In genomic region chr3:145628211-145628610, GRCh38 we compare ENCODE assay signal across 22 cellular contexts.
"Had no signal": no experiment of that assay in that cellular context is flagged by ENCODE, and none has a peak within 500 bp of the region (broad histone marks: within the 10 kb centered on the region; RNA-seq: fewer than 3 reads in every experiment).

No MANE protein-coding gene starts in this region.

- H3K4me3 ChIP-seq: left lung, lower lobe of right lung, ovary, right atrium auricular region, right lobe of liver, smooth muscle cell, tibial nerve, uterus had no signal

- FAIRE-seq: islet of Langerhans had no signal

- DNase-seq: hypothalamus; immature natural killer cell; kidney; left colon; left lung; lower lobe of right lung; mesendoderm; naive B cell; ovary; right lobe of liver; stimulated activated CD4-positive, alpha-beta T cell treated with anti-CD3 and anti-CD28 coated beads, Interleukin-1b, Interleukin-23, amount 100 ng/mL, for 48 hours; stimulated activated CD4-positive, alpha-beta T cell treated with anti-CD3 and anti-CD28 coated beads, Interleukin-2, amount 100 ng/mL, for 48 hours; stimulated activated CD4-positive, alpha-beta T cell treated with anti-CD3 and anti-CD28 coated beads, Interleukin-4, amount 100 ng/mL, for 4 hours; stimulated activated CD8-positive, alpha-beta memory T cell treated with anti-CD3 and anti-CD28 coated beads, Interleukin-4, amount 100 ng/mL, for 48 hours; stimulated activated naive CD4-positive, alpha-beta T cell treated with Interleukin-2 at 50 U/mL for 16 hours; stimulated activated naive CD8-positive, alpha-beta T cell treated with anti-CD3 and anti-CD28 coated beads, Interleukin-15, amount 100 ng/mL, for 72 hours; substantia nigra; uterus had no signal

- H3K36me3 ChIP-seq: left lung, lower lobe of right lung, ovary, right atrium auricular region, right lobe of liver, tibial nerve, uterus had no signal

- H3K27me3 ChIP-seq: left lung, ovary, right atrium auricular region, right lobe of liver, tibial nerve, uterus had no signal
